9 cellular contexts compared by ENCODE assay signal in genomic region chr20:33719277-33719988, GRCh38. TPM values are rescaled to one million over a fixed set of nuclear protein-coding genes. Genes with fewer than 3 reads are reported as not detected.
DNase-seq lines count a peak whose midpoint lies in the region; ATAC-seq, FAIRE-seq and TF ChIP-seq lines count a peak whose summit lies in the region.
"Had no signal": no experiment of that assay in that cellular context is flagged by ENCODE, and none has a peak within 500 bp of the region (broad histone marks: within the 10 kb centered on the region; RNA-seq: fewer than 3 reads in every experiment).

No MANE protein-coding gene starts in this region.

- H3K4me1 ChIP-seq in kidney (ENCODE audit: control insufficient read depth in 1 of 2, insufficient read depth in 1 of 2, low read depth in 1 of 2, low read length in 2 of 2): peaks cover 7 to 8% of the 10 kb centered on the region in 2 donors

- TF ChIP-seq CTCF in kidney (IDR thresholded peaks at IDR 0.05; ENCODE audit: borderline replicate concordance, extremely low read depth, insufficient read depth): no peak
- no peak for TF ChIP-seq CTCF in GM20000 (IDR thresholded peaks at IDR 0.05; ENCODE audit: extremely low read depth, missing control alignments)

- no peaks in the 10 kb centered on the region for H3K9me3 ChIP-seq in kidney (ENCODE audit: control insufficient read depth in 1 of 2, low read length in 2 of 2)

- peak overlapping the region in 1 of 2 donors; percentile 57 for H3K27ac ChIP-seq in kidney (ENCODE audit: low read depth in 2 of 2, low read length in 2 of 2)
- peak overlapping the region; percentile 66 for H3K27ac ChIP-seq in substantia nigra (ENCODE audit: low read depth, low read length, poor library complexity, severe bottlenecking)

- H3K36me3 Mint-ChIP-seq in activated CD4-positive, alpha-beta T cell treated with anti-CD3 and anti-CD28 coated beads for 36 hours (ENCODE audit: low read depth): no peaks in the 10 kb centered on the region
- H3K36me3 Mint-ChIP-seq in activated T-cell treated with anti-CD3 and anti-CD28 coated beads, Interleukin-2, amount 50 U/mL, for 72 hours (ENCODE audit: insufficient read depth in 2 of 2): peaks cover 0 to 4% of the 10 kb centered on the region in 2 donors

- peaks cover 18% of the 10 kb centered on the region for H3K4me1 Mint-ChIP-seq in activated CD4-positive, alpha-beta T cell treated with anti-CD3 and anti-CD28 coated beads for 36 hours
- peaks cover 27% of the 10 kb centered on the region for H3K4me1 Mint-ChIP-seq in activated T-cell treated with anti-CD3 and anti-CD28 coated beads, Interleukin-2, amount 50 U/mL, for 72 hours (ENCODE audit: low read depth)

- DNase-seq in activated CD4-positive, alpha-beta T cell treated with anti-CD3 and anti-CD28 coated beads for 36 hours: no peak
- DNase-seq in activated CD4-positive, alpha-beta T cell treated with anti-CD3 and anti-CD28 coated beads, Interleukin-2, amount 50 U/mL, for 4 hours: no peak
- peak in 1 of 2 donors; percentile 8 for DNase-seq in activated T-cell treated with anti-CD3 and anti-CD28 coated beads, Interleukin-2, amount 50 U/mL, for 72 hours
- DNase-seq in kidney: no peak
- peak in 3 of 49 donors; percentile 13 to 31 (median 16) for DNase-seq in substantia nigra (lab: John Stamatoyannopoulos, UW)
- DNase-seq in islet precursor cell: no peak
- no peak for DNase-seq in GM20000 (ENCODE audit: low spot score)
- DNase-seq in foreskin melanocyte: no peak

- no peak for ATAC-seq in activated CD4-positive, alpha-beta T cell treated with anti-CD3 and anti-CD28 coated beads for 36 hours
- peak in 1 of 2 donors; percentile 0 for ATAC-seq in activated T-cell treated with anti-CD3 and anti-CD28 coated beads, Interleukin-2, amount 50 U/mL, for 72 hours (replicated peaks in 1 of 2)

- CTCF ChIA-PET in activated CD4-positive, alpha-beta T cell treated with anti-CD3 and anti-CD28 coated beads for 36 hours (lab: Charles Lee): interaction anchor here (0.7 to 2.2 kb wide), 11 partner anchors 9 to 1851 kb away, joined by 3 to 11 read pairs (median 4); partner anchors contain the start of genes ACTL10 and CHMP4B

- peaks cover 2% of the 10 kb centered on the region for H3K9me3 Mint-ChIP-seq in activated CD4-positive, alpha-beta T cell treated with anti-CD3 and anti-CD28 coated beads for 36 hours (ENCODE audit: low read depth)
- H3K9me3 Mint-ChIP-seq in activated T-cell treated with anti-CD3 and anti-CD28 coated beads, Interleukin-2, amount 50 U/mL, for 72 hours: peaks cover 2 to 3% of the 10 kb centered on the region in 2 donors

- peak overlapping the region; percentile 73 to 94 for H3K4me3 ChIP-seq in kidney (ENCODE audit: low read length in 2 of 2)

- no peak for FAIRE-seq in kidney (lab: Jason Lieb, UNC)
- FAIRE-seq: G401.6 had no signal

- peak overlapping the region; percentile 88 for H3K4me3 Mint-ChIP-seq in activated CD4-positive, alpha-beta T cell treated with anti-CD3 and anti-CD28 coated beads for 36 hours
- H3K4me3 Mint-ChIP-seq in activated T-cell treated with anti-CD3 and anti-CD28 coated beads, Interleukin-2, amount 50 U/mL, for 72 hours: peak overlapping the region; percentile 68 to 94

- peak overlapping the region; percentile 54 to 78 for H3K9ac ChIP-seq in kidney (ENCODE audit: low read length in 2 of 2)

- no peaks in the 10 kb centered on the region for H3K36me3 ChIP-seq in kidney (ENCODE audit: control insufficient read depth in 1 of 2, insufficient read depth in 2 of 2, low read length in 2 of 2)

- peak overlapping the region; percentile 73 for H3K27ac Mint-ChIP-seq in activated CD4-positive, alpha-beta T cell treated with anti-CD3 and anti-CD28 coated beads for 36 hours
- peak overlapping the region; percentile 31 for H3K27ac Mint-ChIP-seq in activated T-cell treated with anti-CD3 and anti-CD28 coated beads, Interleukin-2, amount 50 U/mL, for 72 hours

- POLR2A ChIA-PET in activated CD4-positive, alpha-beta T cell treated with anti-CD3 and anti-CD28 coated beads for 36 hours (lab: Charles Lee): interaction anchor here (0.5 to 1.9 kb wide), 12 partner anchors 10 to 521 kb away, joined by 3 to 13 read pairs (median 3); partner anchors contain the start of genes CBFA2T2, RALY and ZNF341

- H3K27me3 Mint-ChIP-seq in activated CD4-positive, alpha-beta T cell treated with anti-CD3 and anti-CD28 coated beads for 36 hours: no peaks in the 10 kb centered on the region
- no peaks in the 10 kb centered on the region for H3K27me3 Mint-ChIP-seq in activated T-cell treated with anti-CD3 and anti-CD28 coated beads, Interleukin-2, amount 50 U/mL, for 72 hours (ENCODE audit: low read depth)

- intact Hi-C loops in activated CD4-positive, alpha-beta T cell treated with anti-CD3 and anti-CD28 coated beads for 36 hours (cut with DNase I, micrococcal nuclease): no loop called here
- intact Hi-C loops in kidney (cut with DNase I): no loop called here

RNA-seq across cellular contexts. Expression of gene PXMP4, which starts 0.7 kb away (rescaled TPM):
- total RNA-seq in activated CD4-positive, alpha-beta T cell treated with anti-CD3 and anti-CD28 coated beads for 36 hours: 10 to 100 TPM in 1 of 2 experiments, 1 to 10 TPM in 1; 8.8 to 10.2 TPM
- 10 to 100 TPM; 12.8 to 16.9 TPM for total RNA-seq in activated T-cell treated with anti-CD3 and anti-CD28 coated beads, Interleukin-2, amount 50 U/mL, for 72 hours
- total RNA-seq in kidney: 11.6 TPM
- 9.8 TPM for polyA plus RNA-seq in kidney (ENCODE audit: insufficient read depth, low read depth, low replicate concordance)

RNA-seq across cellular contexts. Expression of gene ZNF341, which starts 12.4 kb away (rescaled TPM):
- total RNA-seq in activated CD4-positive, alpha-beta T cell treated with anti-CD3 and anti-CD28 coated beads for 36 hours: 1 to 10 TPM; 4.3 to 6.1 TPM
- total RNA-seq in activated T-cell treated with anti-CD3 and anti-CD28 coated beads, Interleukin-2, amount 50 U/mL, for 72 hours: 1 to 10 TPM; 3.0 to 3.3 TPM
- total RNA-seq in kidney: 2.6 TPM
- 1.5 TPM for polyA plus RNA-seq in kidney (ENCODE audit: insufficient read depth, low read depth, low replicate concordance)

RNA-seq across cellular contexts. Expression of gene E2F1, which starts 33.2 kb away (rescaled TPM):
- 10 to 100 TPM; 45.9 to 50.9 TPM for total RNA-seq in activated CD4-positive, alpha-beta T cell treated with anti-CD3 and anti-CD28 coated beads for 36 hours
- 10 to 100 TPM; 64.5 to 81.5 TPM for total RNA-seq in activated T-cell treated with anti-CD3 and anti-CD28 coated beads, Interleukin-2, amount 50 U/mL, for 72 hours
- 1.5 TPM for total RNA-seq in kidney
- 0.90 TPM for polyA plus RNA-seq in kidney (ENCODE audit: insufficient read depth, low read depth, low replicate concordance)

RNA-seq across cellular contexts. Expression of gene NECAB3, which starts 45.2 kb away (rescaled TPM):
- total RNA-seq in activated CD4-positive, alpha-beta T cell treated with anti-CD3 and anti-CD28 coated beads for 36 hours: 10 to 100 TPM; 12.2 to 13.3 TPM
- 10 to 100 TPM; 18.5 to 18.8 TPM for total RNA-seq in activated T-cell treated with anti-CD3 and anti-CD28 coated beads, Interleukin-2, amount 50 U/mL, for 72 hours
- 19.7 TPM for total RNA-seq in kidney
- 35.6 TPM for polyA plus RNA-seq in kidney (ENCODE audit: insufficient read depth, low read depth, low replicate concordance)

RNA-seq across cellular contexts. Expression of gene ACTL10, which starts 52.7 kb away (rescaled TPM):
- 1 to 10 TPM in 1 of 2 experiments, under 1 TPM in 1; 0.91 to 1.7 TPM for total RNA-seq in activated CD4-positive, alpha-beta T cell treated with anti-CD3 and anti-CD28 coated beads for 36 hours
- total RNA-seq in activated T-cell treated with anti-CD3 and anti-CD28 coated beads, Interleukin-2, amount 50 U/mL, for 72 hours: 1 to 10 TPM; 1.4 to 1.8 TPM
- total RNA-seq in kidney: 3.0 TPM
- polyA plus RNA-seq in kidney (ENCODE audit: insufficient read depth, low read depth, low replicate concordance): 1.7 TPM

Comparison
In these comparisons a context has a peak if more than half of its experiments do, and no peak if none do; other contexts are left out.
1. RNA of gene E2F1, which starts 33.2 kb away (total RNA-seq): 64.5 to 81.5 TPM in activated T-cell treated with anti-CD3 and anti-CD28 coated beads, Interleukin-2, amount 50 U/mL, for 72 hours and 45.9 to 50.9 TPM in activated CD4-positive, alpha-beta T cell treated with anti-CD3 and anti-CD28 coated beads for 36 hours; 1.5 TPM in kidney (single experiment); every median in the first group is over 10 times any median in the second.